In genomic region chr10:49768329-49768728, GRCh38 we compare ENCODE assay signal across 11 cellular contexts. TPM values are rescaled to one million over a fixed set of nuclear protein-coding genes. Genes with fewer than 3 reads are reported as not detected.
"Had no signal": no experiment of that assay in that cellular context is flagged by ENCODE, and none has a peak within 500 bp of the region (broad histone marks: within the 10 kb centered on the region; RNA-seq: fewer than 3 reads in every experiment).

No MANE protein-coding gene starts in this region.

- H3K4me3 ChIP-seq: breast epithelium, stomach, thoracic aorta had no signal

- H3K4me3 Mint-ChIP-seq: activated T-helper 1 cell treated with anti-CD3 and anti-CD28 coated beads, Interleukin-12 subunit alpha, Interleukin-12 subunit beta, Interleukin-2, Interleukin-4 antibody, amounts not matched to agents 30 ng/mL and 10 ng/mL and 1 ng/mL, durations not matched to agents 14 hours and 24 hours and 36 hours; nephron progenitor cell; T-helper 2 cell treated with Interferon-gamma antibody and Interleukin-4, amounts not matched to agents 5 μg/mL and 100 μg/mL, for 36 hours had no signal

- H3K27ac Mint-ChIP-seq: activated T-helper 1 cell treated with anti-CD3 and anti-CD28 coated beads, Interleukin-12 subunit alpha, Interleukin-12 subunit beta, Interleukin-2, Interleukin-4 antibody, amounts not matched to agents 30 ng/mL and 10 ng/mL and 1 ng/mL, durations not matched to agents 14 hours and 24 hours and 36 hours; nephron progenitor cell; T-helper 2 cell treated with Interferon-gamma antibody and Interleukin-4, amounts not matched to agents 5 μg/mL and 100 μg/mL, for 36 hours had no signal

- H3K27ac ChIP-seq: breast epithelium, stomach, thoracic aorta had no signal

- H3K9me3 Mint-ChIP-seq: activated T-helper 1 cell treated with anti-CD3 and anti-CD28 coated beads, Interleukin-12 subunit alpha, Interleukin-12 subunit beta, Interleukin-2, Interleukin-4 antibody, amounts not matched to agents 30 ng/mL and 10 ng/mL and 1 ng/mL, durations not matched to agents 14 hours and 24 hours and 36 hours; T-helper 2 cell treated with Interferon-gamma antibody and Interleukin-4, amounts not matched to agents 5 μg/mL and 100 μg/mL, for 36 hours had no signal

- DNase-seq: activated naive CD4-positive, alpha-beta T cell; aorta; cerebellar nuclear complex; nephron progenitor cell; stimulated activated CD4-positive, alpha-beta T cell treated with anti-CD3 and anti-CD28 coated beads, Interleukin-12 subunit alpha, Interleukin-12 subunit beta, amount 100 ng/mL, for 4 hours; stimulated activated CD4-positive, alpha-beta T cell treated with anti-CD3 and anti-CD28 coated beads, Interleukin-2, amount 100 ng/mL, for 24 hours; stomach had no signal

- H3K36me3 ChIP-seq: breast epithelium, stomach, thoracic aorta had no signal

- H3K4me1 ChIP-seq: breast epithelium, stomach had no signal

- H3K9me3 ChIP-seq: thoracic aorta had no signal

- H3K4me1 Mint-ChIP-seq: nephron progenitor cell had no signal

RNA-seq across cellular contexts. Expression of gene OGDHL, which starts 6.2 kb away (rescaled TPM):
- total RNA-seq: aorta, breast epithelium, thoracic aorta had no signal
